ENCODE assay signal across 29 cellular contexts in genomic region chr18:55743133-55743532, GRCh38.
"Had no signal": no experiment of that assay in that cellular context is flagged by ENCODE, and none has a peak within 500 bp of the region (broad histone marks: within the 10 kb centered on the region; RNA-seq: fewer than 3 reads in every experiment).

No MANE protein-coding gene starts in this region.

- H3K36me3 Mint-ChIP-seq: naive thymus-derived CD4-positive, alpha-beta T cell; natural killer cell treated with Interleukin-12 subunit alpha and Interleukin-12 subunit beta and Interleukin-15 and Interleukin-18, amount 100 ng/mL, for 72 hours; stimulated activated naive B cell treated with anti-CD40 and anti-IgM and Interleukin-4, amounts not matched to agents 10 μg/mL and 1 μg/mL and 100 μg/mL, for 72 hours had no signal

- H2AFZ ChIP-seq: hepatocyte had no signal

- H3K4me2 ChIP-seq: hepatocyte had no signal

- H3K27me3 ChIP-seq: pancreas, stomach, testis, thyroid gland, transverse colon, upper lobe of right lung had no signal

- H3K27ac ChIP-seq: hepatocyte, left ventricle myocardium inferior, pancreas, prostate gland, skin epidermis, stomach, testis, thyroid gland, transverse colon, upper lobe of right lung had no signal

- H3K9me3 ChIP-seq: left ventricle myocardium inferior, pancreas, prostate gland, stomach, testis, thyroid gland, transverse colon, upper lobe of right lung had no signal

- H3K27ac Mint-ChIP-seq: naive thymus-derived CD4-positive, alpha-beta T cell; natural killer cell treated with Interleukin-12 subunit alpha and Interleukin-12 subunit beta and Interleukin-15 and Interleukin-18, amount 100 ng/mL, for 72 hours; stimulated activated naive B cell treated with anti-CD40 and anti-IgM and Interleukin-4, amounts not matched to agents 10 μg/mL and 1 μg/mL and 100 μg/mL, for 72 hours had no signal

- DNase-seq: islet precursor cell; left ventricle myocardium inferior; mesendoderm; midbrain; mucosa of descending colon; naive thymus-derived CD4-positive, alpha-beta T cell; nucleus accumbens; pancreas; posterior cingulate gyrus; retina; right cardiac atrium; stimulated activated CD4-positive, alpha-beta T cell treated with anti-CD3 and anti-CD28 coated beads, Interleukin-12 subunit alpha, Interleukin-12 subunit beta, amount 100 ng/mL, for 4 hours; stimulated activated CD4-positive, alpha-beta T cell treated with anti-CD3 and anti-CD28 coated beads, Interleukin-15, amount 100 ng/mL, for 24 hours; stimulated activated CD4-positive, alpha-beta T cell treated with anti-CD3 and anti-CD28 coated beads, Interleukin-2, amount 100 ng/mL, for 24 hours; stimulated activated CD4-positive, alpha-beta T cell treated with anti-CD3 and anti-CD28 coated beads, Interleukin-4, amount 100 ng/mL, for 1 hour; stimulated activated naive B cell treated with anti-CD40 and anti-IgM and Interleukin-4, amounts not matched to agents 10 μg/mL and 1 μg/mL and 100 μg/mL, for 72 hours; stimulated activated naive CD8-positive, alpha-beta T cell treated with anti-CD3 and anti-CD28 coated beads, Interleukin-15, Interleukin-2, amounts not matched to agents 100 U/mL and 50 U/mL, for 24 hours; stomach; testis; thyroid gland; transverse colon; upper lobe of right lung had no signal

- ATAC-seq: mucosa of descending colon; naive thymus-derived CD4-positive, alpha-beta T cell; natural killer cell treated with Interleukin-12 subunit alpha and Interleukin-12 subunit beta and Interleukin-15 and Interleukin-18, amount 100 ng/mL, for 72 hours; pancreas; right cardiac atrium; sciatic nerve; stimulated activated naive B cell treated with anti-CD40 and anti-IgM and Interleukin-4, amounts not matched to agents 10 μg/mL and 1 μg/mL and 100 μg/mL, for 72 hours; stimulated activated naive CD8-positive, alpha-beta T cell treated with anti-CD3 and anti-CD28 coated beads, Interleukin-15, Interleukin-2, amounts not matched to agents 100 U/mL and 50 U/mL, for 24 hours; upper lobe of right lung had no signal

- H3K4me1 Mint-ChIP-seq: naive thymus-derived CD4-positive, alpha-beta T cell; stimulated activated naive B cell treated with anti-CD40 and anti-IgM and Interleukin-4, amounts not matched to agents 10 μg/mL and 1 μg/mL and 100 μg/mL, for 72 hours had no signal

- H3K4me3 ChIP-seq: hepatocyte, left ventricle myocardium inferior, lung, mucosa of descending colon, pancreas, prostate gland, skin epidermis, stomach, testis, thyroid gland, transverse colon, upper lobe of right lung had no signal

- H3K4me1 ChIP-seq: left ventricle myocardium inferior, pancreas, prostate gland, stomach, testis, thyroid gland, transverse colon, upper lobe of right lung had no signal

- H3K9me3 Mint-ChIP-seq: natural killer cell treated with Interleukin-12 subunit alpha and Interleukin-12 subunit beta and Interleukin-15 and Interleukin-18, amount 100 ng/mL, for 72 hours; neural crest cell; stimulated activated naive B cell treated with anti-CD40 and anti-IgM and Interleukin-4, amounts not matched to agents 10 μg/mL and 1 μg/mL and 100 μg/mL, for 72 hours had no signal

- H3K27me3 Mint-ChIP-seq: stimulated activated naive B cell treated with anti-CD40 and anti-IgM and Interleukin-4, amounts not matched to agents 10 μg/mL and 1 μg/mL and 100 μg/mL, for 72 hours had no signal

- H3K4me3 Mint-ChIP-seq: naive thymus-derived CD4-positive, alpha-beta T cell; natural killer cell treated with Interleukin-12 subunit alpha and Interleukin-12 subunit beta and Interleukin-15 and Interleukin-18, amount 100 ng/mL, for 72 hours; neural crest cell; stimulated activated naive B cell treated with anti-CD40 and anti-IgM and Interleukin-4, amounts not matched to agents 10 μg/mL and 1 μg/mL and 100 μg/mL, for 72 hours had no signal

- H3K36me3 ChIP-seq: left ventricle myocardium inferior, pancreas, prostate gland, stomach, thyroid gland, transverse colon, upper lobe of right lung had no signal

- H3K79me2 ChIP-seq: hepatocyte had no signal
